Comparison of ENCODE assay signal across 8 cellular contexts in genomic region chr1:154557248-154557938, GRCh38. TPM values are rescaled to one million over a fixed set of nuclear protein-coding genes. Genes with fewer than 3 reads are reported as not detected.
DNase-seq lines count a peak whose midpoint lies in the region; ATAC-seq, FAIRE-seq and TF ChIP-seq lines count a peak whose summit lies in the region.

No MANE protein-coding gene starts in this region.

- H2AFZ ChIP-seq in DND-41 (ENCODE audit: low read depth, low read length) (peak overlapping the region; percentile 68; the same call in 1 of the 2 replicates), PC-9 (peak overlapping the region; percentile 63; the same call in 1 of the 2 replicates)

- intact Hi-C loops in PC-9 (cut with micrococcal nuclease; ENCODE audit: unreplicated experiment) (loop anchor here (5.0 kb wide), 2 partner anchors 505 to 570 kb away; partner anchors contain the start of genes EFNA1 and EFNA4), pancreas (cut with DNase I) (loop anchor here in 1 of 3 donors (10.0 kb wide), 1 partner anchor 327 kb away; no protein-coding TSS in a partner anchor)

- FAIRE-seq in pancreas (lab: Jason Lieb, UNC) = no peak

- peak overlapping the region; percentile 70 for H3K27ac ChIP-seq in DND-41 (ENCODE audit: low read length)
- no peak overlapping the region for H3K27ac ChIP-seq in PC-9
- peak overlapping the region in 1 of 4 donors; percentile 66 for H3K27ac ChIP-seq in pancreas

- H4K20me1 ChIP-seq in DND-41 (ENCODE audit: insufficient read depth, low read length) (peaks cover 19% of the 10 kb centered on the region; the same call in 1 of the 2 replicates), PC-9 (ENCODE audit: insufficient read depth) (peaks cover 6% of the 10 kb centered on the region; the same call in 1 of the 2 replicates)

- peak overlapping the region; percentile 94 for H3K4me2 ChIP-seq in DND-41 (ENCODE audit: insufficient read depth, low read length)
- H3K4me2 ChIP-seq in PC-9 = peak overlapping the region; percentile 96

- peak overlapping the region; percentile 77 to 80 for H3K4me3 ChIP-seq in DND-41 (ENCODE audit: low read depth in 1 of 2, low read length in 2 of 2)
- peak overlapping the region; percentile 98 for H3K4me3 ChIP-seq in PC-9
- peak overlapping the region; percentile 82 for H3K4me3 ChIP-seq in epithelial cell of esophagus (ENCODE audit: low read length)
- H3K4me3 ChIP-seq in pancreas = peak overlapping the region; percentile 88 to 91 (median 89)

- TSS peak; percentile 57 for BruUV-seq in PC-9 (replicated peaks; lab: Mats Ljungman, UMichigan)

- ATAC-seq in DND-41 (ENCODE audit: insufficient read depth, low read depth) (no peak), pancreas (no peak), HG03521 (IDR thresholded peaks at IDR 0.05; ENCODE audit: unreplicated experiment) (no peak), HG02588 (IDR thresholded peaks at IDR 0.05; ENCODE audit: unreplicated experiment) (no peak)

- H3K4me1 ChIP-seq in DND-41 (ENCODE audit: insufficient read depth, low read length) (peaks cover 37% of the 10 kb centered on the region), PC-9 (replicated peaks; ENCODE audit: insufficient read depth) (peaks cover 16% of the 10 kb centered on the region; the same call in 1 of the 2 replicates), pancreas (peaks cover 8 to 12% (median 12%) of the 10 kb centered on the region in 3 donors)

- no peaks in the 10 kb centered on the region for H3K9me2 ChIP-seq in PC-9 (ENCODE audit: insufficient read depth)

- H3K27me3 ChIP-seq in DND-41 (ENCODE audit: insufficient read depth, low read length, poor library complexity) = no peaks in the 10 kb centered on the region
- H3K27me3 ChIP-seq in PC-9 (ENCODE audit: insufficient read depth, low read depth) = no peaks in the 10 kb centered on the region
- H3K27me3 ChIP-seq in pancreas = no peaks in the 10 kb centered on the region

- CTCF ChIA-PET in PC-9 (lab: Charles Lee) = no interaction called here

- H3K36me3 ChIP-seq in DND-41 (ENCODE audit: insufficient read depth, low read length) (peaks cover 43% of the 10 kb centered on the region), PC-9 (ENCODE audit: low read depth) (peaks cover 35% of the 10 kb centered on the region), pancreas (peaks cover 17 to 33% (median 18%) of the 10 kb centered on the region in 3 donors)

- H3K9me3 ChIP-seq in DND-41 (ENCODE audit: insufficient read depth, low read length, severe bottlenecking) = no peaks in the 10 kb centered on the region
- H3K9me3 ChIP-seq in PC-9 (ENCODE audit: insufficient read depth, low read depth) = no peaks in the 10 kb centered on the region
- no peaks in the 10 kb centered on the region for H3K9me3 ChIP-seq in pancreas

- DNase-seq in DND-41 (no peak), PC-9 (no peak), epithelial cell of esophagus (ENCODE audit: low read depth) (no peak), pancreas (no peak), glomerular visceral epithelial cell (ENCODE audit: extremely low spot score) (no peak), UCSD-AML1 (lab: John Stamatoyannopoulos, UW; ENCODE audit: unreplicated experiment) (no peak)

- H3K79me2 ChIP-seq in DND-41 (ENCODE audit: insufficient read depth, low read length) (peaks cover 35% of the 10 kb centered on the region), PC-9 (ENCODE audit: low read depth) (peaks cover 34% of the 10 kb centered on the region)

- no peak for TF ChIP-seq CTCF in DND-41 (IDR thresholded peaks at IDR 0.05; ENCODE audit: borderline replicate concordance, extremely low read depth, low read length, poor library complexity, severe bottlenecking)
- no peak for TF ChIP-seq CTCF in PC-9 (conservative IDR thresholded peaks at IDR 0.05)
- no peak for TF ChIP-seq CTCF in epithelial cell of esophagus (IDR thresholded peaks at IDR 0.05; ENCODE audit: insufficient read depth, low read depth, low read length, missing control alignments)
- TF ChIP-seq CTCF in pancreas (IDR thresholded peaks at IDR 0.05) = no peak

- 4% methylated on average over 7 of the region's 7 CpGs for WGBS in pancreas, 2 donors

- POLR2A ChIA-PET in PC-9 (lab: Charles Lee; ENCODE audit: unreplicated experiment) = interaction anchor here (0.6 to 1.2 kb wide), 3 partner anchors 310 to 375 kb away, joined by 3 to 10 read pairs (median 3); no protein-coding TSS in a partner anchor

- peak overlapping the region; percentile 77 for H3K9ac ChIP-seq in DND-41 (ENCODE audit: low read depth, low read length)

- peaks cover 10% of the 10 kb centered on the region; the same call in 1 of the 2 replicates for H3F3A ChIP-seq in PC-9 (ENCODE audit: insufficient read depth, low read depth)

RNA-seq across cellular contexts. Expression of gene UBE2Q1, which starts 1.1 kb away (rescaled TPM):
- total RNA-seq in PC-9 (2021) = 52.8 and 63.3 TPM in 2 replicates
- total RNA-seq in pancreas = 10 to 100 TPM; 32.9 to 52.2 (median 38.9) TPM
- 10 to 100 TPM; 22.3 to 39.6 TPM for polyA plus RNA-seq in pancreas

RNA-seq across cellular contexts. Expression of gene CHRNB2, which starts 10.2 kb away (rescaled TPM):
- total RNA-seq in PC-9 (2021) = not detected in 2 replicates
- under 1 TPM; 0.32 to 0.90 (median 0.49) TPM for total RNA-seq in pancreas
- polyA plus RNA-seq in pancreas = 1 to 10 TPM; 1.4 to 3.1 TPM

RNA-seq across cellular contexts. Expression of gene ADAR, which starts 50.6 kb away (rescaled TPM):
- 99.6 and 120 TPM in 2 replicates for total RNA-seq in PC-9 (2021)
- total RNA-seq in pancreas = 10 to 100 TPM; 41.4 to 94.2 (median 49.7) TPM
- polyA plus RNA-seq in pancreas = 10 to 100 TPM; 19.4 to 31.2 TPM

RNA-seq across cellular contexts. Expression of gene SHE, which starts 55.2 kb away (rescaled TPM):
- total RNA-seq in PC-9 (2021) (not detected in 2 replicates), pancreas (1 to 10 TPM; 1.0 to 2.7 (median 1.8) TPM)
- polyA plus RNA-seq in pancreas = 1 to 10 TPM; 3.0 to 7.3 TPM

RNA-seq across cellular contexts. Expression of gene TDRD10, which starts 55.4 kb away (rescaled TPM):
- total RNA-seq in PC-9 (2021) = not detected in 2 replicates
- under 1 TPM; 0.13 to 0.84 (median 0.35) TPM for total RNA-seq in pancreas
- polyA plus RNA-seq in pancreas = 1 to 10 TPM; 2.9 to 4.7 TPM
